Comparison of ENCODE assay signal across 21 cellular contexts in genomic region chr17:74937064-74938051, GRCh38. TPM values are rescaled to one million over a fixed set of nuclear protein-coding genes. Genes with fewer than 3 reads are reported as not detected.
DNase-seq lines count a peak whose midpoint lies in the region; TF ChIP-seq lines count a peak whose summit lies in the region.
"Had no signal": no experiment of that assay in that cellular context is flagged by ENCODE, and none has a peak within 500 bp of the region (broad histone marks: within the 10 kb centered on the region; RNA-seq: fewer than 3 reads in every experiment).

No MANE protein-coding gene starts in this region.

- H3K36me3 ChIP-seq in H7 (replicated peaks; ENCODE audit: control insufficient read depth, insufficient read depth, low read length), result no peaks in the 10 kb centered on the region
- H3K36me3 ChIP-seq in liver (ENCODE audit: control insufficient read depth in 4 of 4, insufficient read depth in 3 of 4, low read depth in 1 of 4, low read length in 3 of 4), result no peaks in the 10 kb centered on the region
- H3K36me3 ChIP-seq in stomach, result no peaks in the 10 kb centered on the region
- H3K36me3 ChIP-seq: left ventricle myocardium inferior, uterus had no signal

- TF ChIP-seq CTCF in liver (IDR thresholded peaks at IDR 0.05; ENCODE audit: low read depth, low read length, missing input control), result no peak
- no peak for TF ChIP-seq CTCF in stomach (IDR thresholded peaks at IDR 0.05)

- H3K9ac ChIP-seq in liver (ENCODE audit: low read depth in 1 of 2, low read length in 2 of 2), result no peak overlapping the region

- H3K4me1 ChIP-seq in liver (ENCODE audit: control insufficient read depth in 4 of 4, insufficient read depth in 4 of 4, low read length in 3 of 4), result peaks cover 0 to 7% (median 2%) of the 10 kb centered on the region in 4 donors
- peaks cover 10 to 14% (median 12%) of the 10 kb centered on the region in 4 donors for H3K4me1 ChIP-seq in stomach
- H3K4me1 ChIP-seq: uterus had no signal

- H3K27me3 ChIP-seq in H7 (ENCODE audit: control insufficient read depth, insufficient read depth, low read length) (peaks cover 59% of the 10 kb centered on the region), liver (ENCODE audit: control insufficient read depth in 4 of 4, insufficient read depth in 4 of 4, low read length in 3 of 4) (peaks cover 2 to 12% (median 4%) of the 10 kb centered on the region in 4 donors), stomach (peaks cover 8 to 95% (median 65%) of the 10 kb centered on the region in 3 donors)

- H3K4me3 ChIP-seq in H7 (ENCODE audit: insufficient read depth, low read depth, low read length), result no peak overlapping the region
- H3K4me3 ChIP-seq in liver (ENCODE audit: low read depth in 1 of 3, low read length in 3 of 3), result no peak overlapping the region
- H3K4me3 ChIP-seq in stomach, result no peak overlapping the region
- H3K4me3 ChIP-seq: left ventricle myocardium inferior, uterus had no signal

- no peak for TF ChIP-seq POLR2A in stomach (IDR thresholded peaks at IDR 0.05)

- H3K27ac ChIP-seq in liver (ENCODE audit: low read depth in 1 of 2, low read length in 2 of 2) (no peak overlapping the region), stomach (no peak overlapping the region)
- H3K27ac ChIP-seq: left ventricle myocardium inferior, uterus had no signal

- H3K9me3 ChIP-seq in liver (ENCODE audit: control insufficient read depth in 4 of 4, low read length in 3 of 4) (no peaks in the 10 kb centered on the region), stomach (no peaks in the 10 kb centered on the region)
- H3K9me3 ChIP-seq: left ventricle myocardium inferior, uterus had no signal

- TF ChIP-seq RAD21 in liver (IDR thresholded peaks at IDR 0.05), result no peak

- WGBS in liver, result 60% methylated on average over 11 of the region's 11 CpGs
- 47 to 54% (median 53%) methylated on average over 11 of the region's 11 CpGs for WGBS in stomach, 5 donors

- no peak for TF ChIP-seq EP300 in stomach (IDR thresholded peaks at IDR 0.05)

- intact Hi-C loops in stomach (cut with DNase I; ENCODE audit: low total_unique reads), result no loop called here

- DNase-seq in H7, result peak; percentile 80
- peak; percentile 9 for DNase-seq in amniotic epithelial cell (ENCODE audit: low read depth)
- no peak for DNase-seq in cerebellum (ENCODE audit: low spot score)
- DNase-seq in GM19238 (ENCODE audit: insufficient read length, low spot score), result no peak
- DNase-seq in stomach, result no peak
- DNase-seq: activated gamma-delta T cell treated with Interleukin-2 at 50 U/mL for 16 hours; anterior cingulate cortex; C1 segment of cervical spinal cord; effector memory CD4-positive, alpha-beta T cell; GF-D8; left ventricle myocardium inferior; NCI-H1092 treated with DMSO at 0.1 percent for 48 hours; NCI-H2081; NCI-H510A treated with DMSO at 0.1 percent for 48 hours; nucleus accumbens; substantia nigra; T-cell; uterus had no signal

TF ChIP-seq in liver, 16 proteins besides CTCF, POLR2A, EP300 and RAD21:
- TF ChIP-seq REST (IDR thresholded peaks at IDR 0.05) (peak; percentile 94), JUND (IDR thresholded peaks at IDR 0.05) (no peak)

RNA-seq across cellular contexts. Expression of gene OTOP3, which starts 1.7 kb away (rescaled TPM):
- not detected in 2 replicates for total RNA-seq in H7 (2014; rRNA removed; shearing (Covaris generic))
- total RNA-seq in liver (not detected), cerebellum (not detected), stomach (under 1 TPM in 1 of 5 donors, not detected in 4; 0.18 TPM)
- polyA plus RNA-seq in liver (not detected), stomach (1 to 10 TPM in 1 of 3 donors, not detected in 2; 2.6 TPM)
- total RNA-seq: glomerular endothelial cell, HT1080, left ventricle myocardium inferior, T-cell, uterus had no signal

RNA-seq across cellular contexts. Expression of gene OTOP2, which starts 13.3 kb away (rescaled TPM):
- total RNA-seq in H7 (2014; rRNA removed; shearing (Covaris generic)), result not detected in 2 replicates
- total RNA-seq in liver, result not detected
- polyA plus RNA-seq in liver, result not detected
- total RNA-seq in cerebellum, result not detected
- total RNA-seq in stomach, result 1 to 10 TPM in 1 of 5 donors, not detected in 4; 3.2 TPM
- under 1 TPM in 1 of 3 donors, not detected in 2; 0.15 TPM for polyA plus RNA-seq in stomach
- total RNA-seq: glomerular endothelial cell, HT1080, left ventricle myocardium inferior, T-cell had no signal

RNA-seq across cellular contexts. Expression of gene USH1G, which starts 14.3 kb away (rescaled TPM):
- total RNA-seq in H7 (2014; rRNA removed; shearing (Covaris generic)), result 0.59 and 1.3 TPM in 2 replicates
- total RNA-seq in liver, result under 1 TPM in 1 of 2 donors, not detected in 1; under 0.01 TPM
- polyA plus RNA-seq in liver, result not detected
- total RNA-seq in cerebellum, result not detected
- under 1 TPM in 1 of 5 donors, not detected in 4; 0.18 TPM for total RNA-seq in stomach
- polyA plus RNA-seq in stomach, result 1 to 10 TPM in 1 of 3 donors, not detected in 2; 1.0 TPM
- total RNA-seq: glomerular endothelial cell, HT1080, left ventricle myocardium inferior, T-cell had no signal

RNA-seq across cellular contexts. Expression of gene HID1, which starts 35.2 kb away (rescaled TPM):
- total RNA-seq in H7 (2014; rRNA removed; shearing (Covaris generic)), result 2.1 and 7.8 TPM in 2 replicates
- 1 to 10 TPM; 2.7 to 6.2 TPM for total RNA-seq in liver
- 1 to 10 TPM; 3.5 to 3.8 TPM for polyA plus RNA-seq in liver
- 23.0 TPM for total RNA-seq in cerebellum
- 100 to 1,000 TPM in 2 of 5 donors, 10 to 100 TPM in 3; 36.5 to 304 (median 94.5) TPM for total RNA-seq in stomach
- polyA plus RNA-seq in stomach, result 10 to 100 TPM; 52.7 to 85.2 (median 69.5) TPM

RNA-seq across cellular contexts. Expression of gene FADS6, which starts 43.9 kb away (rescaled TPM):
- 0.52 TPM in 1 of 2 replicates, not detected in the other for total RNA-seq in H7 (2014; rRNA removed; shearing (Covaris generic))
- total RNA-seq in liver (1 to 10 TPM in 1 of 2 donors, not detected in 1; 7.1 TPM), cerebellum (2.7 TPM), stomach (1 to 10 TPM in 1 of 5 donors, not detected in 4; 1.8 TPM)
- polyA plus RNA-seq in liver (1 to 10 TPM; 2.1 to 4.2 TPM), stomach (under 1 TPM in 1 of 3 donors, not detected in 2; 0.50 TPM)
- total RNA-seq: glomerular endothelial cell, HT1080, left ventricle myocardium inferior, T-cell, uterus had no signal

Comparison
In these comparisons a context has a peak if more than half of its experiments do, and no peak if none do; other contexts are left out.
1. DNase-seq: peak in H7 (single experiment) and amniotic epithelial cell (single experiment); none in cerebellum (single experiment), GM19238 (single experiment) and stomach (single experiment).